Comparison of ENCODE assay signal across 2 cellular contexts in genomic region chr10:37794305-37794976, GRCh38.
TF ChIP-seq lines count a peak whose summit lies in the region.

No MANE protein-coding gene starts in this region.

TF ChIP-seq in HEK293, 187 proteins besides CTCF, POLR2A, EP300 and RAD21:
- TF ChIP-seq SETDB1 (IDR thresholded peaks at IDR 0.05; ENCODE audit: insufficient read length, low read length) (peak; percentile 20), SALL2 (tag by site-specific recombination; IDR thresholded peaks at IDR 0.05; ENCODE audit: borderline replicate concordance) (no peak), TRIM28 (IDR thresholded peaks at IDR 0.05; ENCODE audit: borderline replicate concordance, low read length) (peak; percentile 59; the same call in 1 of the 2 replicates)

TF ChIP-seq in H1, 55 proteins besides CTCF, POLR2A, EP300 and RAD21:
- peak; percentile 71 for TF ChIP-seq ZNF274 (IDR thresholded peaks at IDR 0.05; ENCODE audit: borderline replicate concordance, extremely low read depth, low read length)
- no peak for TF ChIP-seq CHD2 (IDR thresholded peaks at IDR 0.05; ENCODE audit: low read length)
TF ChIP-seq in H1: peak in this region for 1.
